ENCODE assay signal across 11 cellular contexts in the genomic region with DNA sequence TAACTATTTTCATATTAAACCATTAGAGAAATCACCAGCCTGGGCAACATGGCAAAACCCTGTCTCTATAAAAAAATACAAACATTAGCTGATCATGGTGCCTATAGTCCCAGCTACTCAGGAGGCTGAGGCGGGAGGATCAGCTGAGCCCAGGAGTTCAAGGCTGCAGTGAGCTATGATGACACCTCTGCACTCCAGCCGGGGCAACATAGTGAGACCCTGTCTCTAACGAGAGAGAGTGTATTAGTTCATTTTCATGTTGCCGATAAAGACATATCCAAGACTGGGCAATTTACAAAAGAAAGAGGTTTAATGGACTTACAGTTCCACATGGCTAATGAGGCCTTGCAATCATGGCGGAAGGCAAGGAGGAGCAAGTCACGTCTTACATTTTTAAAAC. TPM values are rescaled to one million over a fixed set of nuclear protein-coding genes. Genes with fewer than 3 reads are reported as not detected.
DNase-seq lines count a peak whose midpoint lies in the region; ATAC-seq and TF ChIP-seq lines count a peak whose summit lies in the region.
"Not testable (repeated sequence)": the region's sequence is repeated elsewhere in the genome, so short reads cannot be mapped to it uniquely, and the experiment has no call there.
"Had no signal": no experiment of that assay in that cellular context is flagged by ENCODE, and none has a peak within 500 bp of the region (broad histone marks: within the 10 kb centered on the region; RNA-seq: fewer than 3 reads in every experiment).

No MANE protein-coding gene starts in this region.

- not testable (repeated sequence) for H3K4me3 ChIP-seq in HEK293 (ENCODE audit: low read depth, low read length); OCI-LY3 (ENCODE audit: low read length); esophagus muscularis mucosa; left ventricle myocardium inferior; psoas muscle; stomach smooth muscle (ENCODE audit: low read length in 2 of 2)
- H3K4me3 ChIP-seq in dorsolateral prefrontal cortex = peak overlapping the region in 1 of 59 donors; percentile 3

- TF ChIP-seq CTCF in HEK293 (tag by site-specific recombination; IDR thresholded peaks at IDR 0.05); OCI-LY3 (IDR thresholded peaks at IDR 0.05; ENCODE audit: low read depth, low read length); dorsolateral prefrontal cortex (IDR thresholded peaks at IDR 0.05 in 54 of 56, conservative IDR thresholded peaks at IDR 0.05 in 2 of 56; ENCODE audit: low read depth in 1 of 56, partially characterized antibody in 56 of 56); esophagus muscularis mucosa (IDR thresholded peaks at IDR 0.05); left ventricle myocardium inferior (IDR thresholded peaks at IDR 0.05; ENCODE audit: borderline replicate concordance); psoas muscle (IDR thresholded peaks at IDR 0.05): not testable (repeated sequence)

- 96% methylated on average over 6 of the region's 6 CpGs for WGBS in esophagus muscularis mucosa
- 96 to 99% (median 96%) methylated on average over 6 of the region's 6 CpGs for WGBS in psoas muscle, 3 donors

- TF ChIP-seq EP300 in esophagus muscularis mucosa (IDR thresholded peaks at IDR 0.05) = not testable (repeated sequence)

- H3K4me1 ChIP-seq in HEK293 (ENCODE audit: control insufficient read depth, insufficient read depth, low read length) (peaks cover 11% of the 10 kb centered on the region), OCI-LY3 (ENCODE audit: low read length) (peaks cover 38% of the 10 kb centered on the region), esophagus muscularis mucosa (peaks cover 50 to 72% (median 68%) of the 10 kb centered on the region in 4 donors), left ventricle myocardium inferior (peaks cover 80% of the 10 kb centered on the region), psoas muscle (peaks cover 45% of the 10 kb centered on the region), stomach smooth muscle (ENCODE audit: control insufficient read depth, insufficient read depth, low read length) (peaks cover 39% of the 10 kb centered on the region)

- not testable (repeated sequence) for TF ChIP-seq POLR2A in esophagus muscularis mucosa (IDR thresholded peaks at IDR 0.05; ENCODE audit: low read depth)

- H3K27me3 ChIP-seq in OCI-LY3 (ENCODE audit: low read depth, low read length); dorsolateral prefrontal cortex; esophagus muscularis mucosa; left ventricle myocardium inferior (ENCODE audit: low read depth); psoas muscle (ENCODE audit: insufficient read depth in 3 of 3, low read length in 2 of 3); stomach smooth muscle (ENCODE audit: control insufficient read depth in 1 of 2, insufficient read depth in 2 of 2, low read length in 2 of 2): not testable (repeated sequence)

- intact Hi-C loops in dorsolateral prefrontal cortex (cut with DNase I) (loop anchor here (5.0 to 10.0 kb wide), 2 partner anchors 116 to 622 kb away; no protein-coding TSS in a partner anchor), esophagus muscularis mucosa (cut with DNase I) (loop anchor here (5.0 to 10.0 kb wide), 2 partner anchors 116 to 272 kb away; no protein-coding TSS in a partner anchor), left ventricle myocardium inferior (cut with micrococcal nuclease) (loop anchor here (5.0 to 10.0 kb wide), 2 partner anchors 52 to 116 kb away; a partner anchor contains a TSS), psoas muscle (cut with DNase I) (loop anchor here in 1 of 2 donors (5.0 kb wide), 1 partner anchor 121 kb away; no protein-coding TSS in a partner anchor)

- H3K9me3 ChIP-seq in HEK293 (ENCODE audit: control insufficient read depth, insufficient read depth, low read depth, low read length); OCI-LY3 (ENCODE audit: insufficient read depth, low read length); esophagus muscularis mucosa; left ventricle myocardium inferior (replicated peaks); psoas muscle; stomach smooth muscle (ENCODE audit: control insufficient read depth in 2 of 2, low read length in 2 of 2): not testable (repeated sequence)

- not testable (repeated sequence) for H4K20me1 ChIP-seq in OCI-LY3 (ENCODE audit: insufficient read depth, low read length)

- CTCF ChIA-PET in HEK293 (lab: Yijun Ruan, JAX) = interaction anchor here (0.6 to 7.7 kb wide), 8 partner anchors 9 to 556 kb away, joined by 3 to 108 read pairs (median 4); a partner anchor contains a TSS

- peak overlapping the region; percentile 51 for H3K4me2 ChIP-seq in OCI-LY3 (ENCODE audit: low read length)

- not testable (repeated sequence) for ATAC-seq in psoas muscle

- not testable (repeated sequence) for H2AFZ ChIP-seq in OCI-LY3 (ENCODE audit: low read depth, low read length)

- POLR2A ChIA-PET in HEK293 (lab: Yijun Ruan, JAX) = not testable (repeated sequence)

- H3K9ac ChIP-seq in OCI-LY3 (ENCODE audit: low read length) = 0 out of 2 replicates have a peak overlapping the region, but pooled peaks have one; percentile 24
- not testable (repeated sequence) for H3K9ac ChIP-seq in stomach smooth muscle (ENCODE audit: low read length in 2 of 2)

- H3K27ac ChIP-seq in HEK293 (ENCODE audit: extremely low read depth, low read depth, low read length); OCI-LY3 (ENCODE audit: low read length): not testable (repeated sequence)
- H3K27ac ChIP-seq in angular gyrus (ENCODE audit: low read depth, low read length) (peak overlapping the region; percentile 2), dorsolateral prefrontal cortex (peak overlapping the region in 56 of 59 donors; percentile 7 to 98 (median 82)), esophagus muscularis mucosa (replicated peaks in 1 of 4) (peak overlapping the region in 3 of 4 donors; percentile 32 to 44 (median 41)), left ventricle myocardium inferior (replicated peaks) (peak overlapping the region; percentile 29), psoas muscle (peak overlapping the region; percentile 2), stomach smooth muscle (ENCODE audit: low read length) (peak overlapping the region; percentile 56)

- not testable (repeated sequence) for DNase-seq in dorsolateral prefrontal cortex, left ventricle myocardium inferior, psoas muscle
- peak; percentile 29 for DNase-seq in esophagus muscularis mucosa (ENCODE audit: extremely low spot score)

- H3K36me3 ChIP-seq in HEK293 (ENCODE audit: control insufficient read depth in 2 of 2, insufficient read depth in 1 of 2, low read length in 2 of 2) (peaks cover 0 to 11% of the 10 kb centered on the region in 2 experiments; a peak in 1 of 3 replicates), esophagus muscularis mucosa (peaks cover 0 to 13% (median 3%) of the 10 kb centered on the region in 4 donors), left ventricle myocardium inferior (peaks cover 27% of the 10 kb centered on the region), psoas muscle (ENCODE audit: insufficient read depth in 1 of 2, low read depth in 1 of 2) (peaks cover 8 to 63% of the 10 kb centered on the region in 2 donors)
- not testable (repeated sequence) for H3K36me3 ChIP-seq in OCI-LY3 (replicated peaks; ENCODE audit: low read depth, low read length); stomach smooth muscle (ENCODE audit: control insufficient read depth in 2 of 2, insufficient read depth in 2 of 2, low read length in 2 of 2)

- not testable (repeated sequence) for H3K79me2 ChIP-seq in OCI-LY3 (ENCODE audit: low read length)

TF ChIP-seq in HEK293, 187 proteins besides CTCF, POLR2A, EP300 and RAD21:
- peak; percentile 76 for TF ChIP-seq ZNF121 (tag by site-specific recombination; IDR thresholded peaks at IDR 0.05)

RNA-seq across cellular contexts. Expression of a gene that starts 46.9 kb away (rescaled TPM):
- total RNA-seq in dorsolateral prefrontal cortex (100 to 1,000 TPM in 47 of 120 experiments, 10 to 100 TPM in 73; 43.3 to 151 (median 93.9) TPM), esophagus muscularis mucosa (10 to 100 TPM; 10.8 to 23.5 (median 14.3) TPM), left ventricle myocardium inferior (62.6 TPM), psoas muscle (100 to 1,000 TPM in 2 of 4 donors, 10 to 100 TPM in 2; 49.1 to 206 (median 90.3) TPM)
- 100 to 1,000 TPM in 1 of 3 donors, 10 to 100 TPM in 2; 27.1 to 129 (median 68.6) TPM for polyA plus RNA-seq in psoas muscle
- total RNA-seq: B cell; CD4-positive, alpha-beta T cell; CD8-positive, alpha-beta T cell had no signal
